Comparison of ENCODE assay signal across 23 cellular contexts in the genomic region with DNA sequence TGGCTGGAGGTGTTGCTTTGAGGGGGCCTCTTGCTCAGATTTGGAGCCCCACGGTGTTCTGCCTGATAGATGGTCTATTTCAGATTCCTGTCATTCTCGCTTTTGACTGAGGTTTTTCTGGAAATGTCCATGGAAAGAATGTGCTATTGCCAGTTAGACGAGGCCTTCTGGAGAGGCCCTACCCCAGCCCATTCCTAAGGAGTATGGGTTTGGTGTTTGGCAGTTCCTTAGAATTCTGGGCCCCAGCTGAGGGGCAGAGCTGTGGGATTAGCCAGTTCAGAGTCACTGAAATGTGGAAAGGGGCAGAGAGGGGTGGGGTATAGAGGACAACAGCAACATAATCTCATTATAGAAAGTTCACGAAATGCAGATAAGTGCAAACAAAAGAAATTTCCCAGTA. TPM values are rescaled to one million over a fixed set of nuclear protein-coding genes. Genes with fewer than 3 reads are reported as not detected.
A peak's percentile ranks its signal among the peaks of the same experiment; 100 is the strongest.
DNase-seq lines count a peak whose midpoint lies in the region; ATAC-seq and TF ChIP-seq lines count a peak whose summit lies in the region.
"Had no signal": no experiment of that assay in that cellular context is flagged by ENCODE, and none has a peak within 500 bp of the region (broad histone marks: within the 10 kb centered on the region; RNA-seq: fewer than 3 reads in every experiment).

No MANE protein-coding gene starts in this region.

- no peaks in the 10 kb centered on the region for H3K9me3 ChIP-seq in esophagus muscularis mucosa
- H3K9me3 ChIP-seq in neuronal stem cell (replicated peaks in 1 of 2; ENCODE audit: control insufficient read depth in 2 of 2, insufficient read depth in 1 of 2, low read depth in 1 of 2, low read length in 2 of 2), result peaks cover 0 to 9% of the 10 kb centered on the region in 2 donors
- H3K9me3 ChIP-seq: A549, BE2C had no signal

- H3K4me3 ChIP-seq in esophagus muscularis mucosa (no peak overlapping the region), neuronal stem cell (ENCODE audit: low read length in 2 of 2) (no peak overlapping the region)
- H3K4me3 ChIP-seq: A549 had no signal

- H3K9me3 Mint-ChIP-seq in stimulated activated effector memory CD8-positive, alpha-beta T cell treated with anti-CD3 and anti-CD28 coated beads, Interleukin-12 subunit alpha, Interleukin-12 subunit beta, amount 100 ng/mL, for 72 hours, result no peaks in the 10 kb centered on the region
- H3K9me3 Mint-ChIP-seq: CD4-positive, CD25-positive, alpha-beta regulatory T cell; HFFc6 had no signal

- DNase-seq in NCI-H82 (lab: John Stamatoyannopoulos, UW), result peak; percentile 60
- peak; percentile 50 for DNase-seq in esophagus muscularis mucosa (ENCODE audit: extremely low spot score)
- DNase-seq in neuronal stem cell (ENCODE audit: low spot score), result no peak
- no peak for DNase-seq in stimulated activated effector memory CD8-positive, alpha-beta T cell treated with anti-CD3 and anti-CD28 coated beads, Interleukin-12 subunit alpha, Interleukin-12 subunit beta, amount 100 ng/mL, for 72 hours (ENCODE audit: low spot score in 2 of 2)
- DNase-seq in RPMI8226, result no peak
- DNase-seq in mucosa of gallbladder (ENCODE audit: low spot score), result no peak
- DNase-seq: BE2C; CD4-positive, CD25-positive, alpha-beta regulatory T cell; COR-L47; DMS79; H7; HFFc6; KG1; NCI-H1105 treated with DMSO at 0.1 percent for 48 hours; NCI-H2029 treated with DMSO at 0.1 percent for 48 hours; NCI-H2171; NCI-H345; NCI-H524 treated with DMSO at 0.1 percent for 48 hours; OCI-M1 had no signal

- H3K4me2 ChIP-seq in neuronal stem cell (ENCODE audit: insufficient read depth, low read length, poor library complexity, severe bottlenecking), result no peak overlapping the region
- H3K4me2 ChIP-seq: A549 had no signal

- H2AK5ac ChIP-seq in neuronal stem cell (ENCODE audit: low read depth, low read length), result no peak overlapping the region

- peak overlapping the region; percentile 17 for H3K27ac Mint-ChIP-seq in stimulated activated effector memory CD8-positive, alpha-beta T cell treated with anti-CD3 and anti-CD28 coated beads, Interleukin-12 subunit alpha, Interleukin-12 subunit beta, amount 100 ng/mL, for 72 hours
- H3K27ac Mint-ChIP-seq: HFFc6 had no signal

- TF ChIP-seq CTCF in esophagus muscularis mucosa (IDR thresholded peaks at IDR 0.05), result no peak

- no peak overlapping the region for H2BK5ac ChIP-seq in neuronal stem cell (ENCODE audit: low read length)

- no peak overlapping the region for H2BK120ac ChIP-seq in neuronal stem cell (ENCODE audit: low read depth, low read length)

- no peak overlapping the region for H3K9ac ChIP-seq in neuronal stem cell (ENCODE audit: low read depth, low read length, poor library complexity)

- H3K79me1 ChIP-seq in neuronal stem cell (ENCODE audit: low read depth, low read length), result no peaks in the 10 kb centered on the region

- no peaks in the 10 kb centered on the region for H3K36me3 Mint-ChIP-seq in stimulated activated effector memory CD8-positive, alpha-beta T cell treated with anti-CD3 and anti-CD28 coated beads, Interleukin-12 subunit alpha, Interleukin-12 subunit beta, amount 100 ng/mL, for 72 hours
- H3K36me3 Mint-ChIP-seq: CD4-positive, CD25-positive, alpha-beta regulatory T cell had no signal

- no peak overlapping the region for H3K4ac ChIP-seq in neuronal stem cell (ENCODE audit: low read length)

- no peak overlapping the region for H2BK15ac ChIP-seq in neuronal stem cell (ENCODE audit: low read length)

- peaks cover 70% of the 10 kb centered on the region for H3K4me1 Mint-ChIP-seq in stimulated activated effector memory CD8-positive, alpha-beta T cell treated with anti-CD3 and anti-CD28 coated beads, Interleukin-12 subunit alpha, Interleukin-12 subunit beta, amount 100 ng/mL, for 72 hours

- TF ChIP-seq POLR2A in esophagus muscularis mucosa (IDR thresholded peaks at IDR 0.05; ENCODE audit: low read depth), result no peak

- H3K14ac ChIP-seq in neuronal stem cell (ENCODE audit: low read length), result no peak overlapping the region

- H3K36me3 ChIP-seq in esophagus muscularis mucosa (no peaks in the 10 kb centered on the region), neuronal stem cell (replicated peaks in 1 of 2; ENCODE audit: control insufficient read depth in 2 of 2, insufficient read depth in 2 of 2, low read length in 2 of 2) (no peaks in the 10 kb centered on the region)
- H3K36me3 ChIP-seq: BE2C had no signal

- no peak overlapping the region for H3K23ac ChIP-seq in neuronal stem cell (ENCODE audit: low read depth, low read length, poor library complexity)

- H3K18ac ChIP-seq in neuronal stem cell (ENCODE audit: low read length), result no peak overlapping the region

- WGBS in esophagus muscularis mucosa, result 83% methylated on average over 4 of the region's 4 CpGs
- WGBS in neuronal stem cell (ENCODE audit: extremely low coverage in 2 of 2, insufficient read length in 2 of 2, insufficient replicate concordance in 1 of 2), 2 donors, result no CpG with 5 or more reads among the region's 4 CpGs

- no peak overlapping the region for H3K4me3 Mint-ChIP-seq in stimulated activated effector memory CD8-positive, alpha-beta T cell treated with anti-CD3 and anti-CD28 coated beads, Interleukin-12 subunit alpha, Interleukin-12 subunit beta, amount 100 ng/mL, for 72 hours
- H3K4me3 Mint-ChIP-seq: CD4-positive, CD25-positive, alpha-beta regulatory T cell; HFFc6 had no signal

- no peak for ATAC-seq in stimulated activated effector memory CD8-positive, alpha-beta T cell treated with anti-CD3 and anti-CD28 coated beads, Interleukin-12 subunit alpha, Interleukin-12 subunit beta, amount 100 ng/mL, for 72 hours
- ATAC-seq in HG02642 (IDR thresholded peaks at IDR 0.05; ENCODE audit: poor library complexity, unreplicated experiment), result no peak
- ATAC-seq: A549, Right ventricle myocardium inferior had no signal

- intact Hi-C loops in esophagus muscularis mucosa (cut with DNase I), result no loop called here

- no peak overlapping the region for H4K8ac ChIP-seq in neuronal stem cell (ENCODE audit: low read depth, low read length)

- H3K27me3 ChIP-seq in esophagus muscularis mucosa (no peaks in the 10 kb centered on the region), neuronal stem cell (ENCODE audit: control insufficient read depth in 3 of 3, insufficient read depth in 3 of 3, low read depth in 1 of 3, low read length in 3 of 3) (no peaks in the 10 kb centered on the region)
- H3K27me3 ChIP-seq: BE2C had no signal

- H3K27ac ChIP-seq in esophagus muscularis mucosa (replicated peaks in 1 of 4), result no peak overlapping the region
- peak overlapping the region; percentile 19 for H3K27ac ChIP-seq in neuronal stem cell (replicated peaks; ENCODE audit: low read length)
- H3K27ac ChIP-seq: HL-60 had no signal

- H4K91ac ChIP-seq in neuronal stem cell (ENCODE audit: low read depth, low read length, poor library complexity), result no peak overlapping the region

- no peak overlapping the region for H2BK12ac ChIP-seq in neuronal stem cell (ENCODE audit: low read length)

- no peak for TF ChIP-seq EP300 in esophagus muscularis mucosa (IDR thresholded peaks at IDR 0.05)

- no peak overlapping the region for H2AFZ ChIP-seq in neuronal stem cell (ENCODE audit: low read length)

- H3K4me1 ChIP-seq in esophagus muscularis mucosa, result peaks cover 9 to 59% (median 53%) of the 10 kb centered on the region in 4 donors
- peaks cover 22 to 23% of the 10 kb centered on the region in 2 donors for H3K4me1 ChIP-seq in neuronal stem cell (ENCODE audit: control insufficient read depth in 2 of 2, insufficient read depth in 1 of 2, low read depth in 1 of 2, low read length in 2 of 2)
- H3K4me1 ChIP-seq: BE2C had no signal

RNA-seq across cellular contexts. Expression of gene GALNT10, which starts 50.5 kb away (rescaled TPM):
- total RNA-seq in esophagus muscularis mucosa (10 to 100 TPM; 21.4 to 49.8 (median 44.7) TPM), mucosa of gallbladder (50.8 TPM)
- 12.7 TPM for polyA plus RNA-seq in neuronal stem cell (2013, experiment 1 of 2)
- 11.1 TPM for polyA plus RNA-seq in neuronal stem cell (2013, experiment 2 of 2)

Comparison
In these comparisons a context has a peak if more than half of its experiments do, and no peak if none do; other contexts are left out.
1. DNase-seq: peak in NCI-H82 (single experiment) and esophagus muscularis mucosa (single experiment); none in neuronal stem cell (single experiment), stimulated activated effector memory CD8-positive, alpha-beta T cell treated with anti-CD3 and anti-CD28 coated beads, Interleukin-12 subunit alpha, Interleukin-12 subunit beta, amount 100 ng/mL, for 72 hours (0 of 2), RPMI8226 (single experiment) and mucosa of gallbladder (single experiment).